Comparison of ENCODE assay signal across 20 cellular contexts in genomic region chr4:187301923-187302322, GRCh38.
"Had no signal": no experiment of that assay in that cellular context is flagged by ENCODE, and none has a peak within 500 bp of the region (broad histone marks: within the 10 kb centered on the region; RNA-seq: fewer than 3 reads in every experiment).

No MANE protein-coding gene starts in this region.

- H3K27me3 ChIP-seq: adrenal gland, ascending aorta, breast epithelium, hepatocyte, thyroid gland had no signal

- H3K4me3 ChIP-seq: adrenal gland, ascending aorta, hepatocyte, prostate gland, thyroid gland had no signal

- H3K27ac ChIP-seq: adrenal gland, ascending aorta, hepatocyte, prostate gland, thyroid gland had no signal

- H3K36me3 Mint-ChIP-seq: immature natural killer cell had no signal

- H3K27ac Mint-ChIP-seq: activated naive CD4-positive, alpha-beta T cell treated with anti-CD3 and anti-CD28 coated beads, Interleukin-2, amount 50 U/mL, for 72 hours; effector memory CD8-positive, alpha-beta T cell; immature natural killer cell had no signal

- H3K4me1 ChIP-seq: adrenal gland, ascending aorta, breast epithelium, prostate gland, thyroid gland had no signal

- DNase-seq: activated CD4-positive, alpha-beta T cell treated with anti-CD3 and anti-CD28 coated beads for 1 hour; activated gamma-delta T cell treated with Interleukin-2 at 50 U/mL for 16 hours; activated T-cell treated with anti-CD3 and anti-CD28 coated beads, Interleukin-2, amount 50 U/mL, for 1 hour; adrenal gland; effector memory CD8-positive, alpha-beta T cell; glutamatergic neuron; immature natural killer cell; midbrain; stimulated activated CD4-positive, alpha-beta T cell treated with anti-CD3 and anti-CD28 coated beads, Interleukin-4, amount 100 ng/mL, for 24 hours; stimulated activated naive CD8-positive, alpha-beta T cell treated with anti-CD3 and anti-CD28 coated beads, Interleukin-15, Interleukin-2, amounts not matched to agents 100 U/mL and 50 U/mL, for 24 hours; T-helper 9 cell; thyroid gland had no signal

- H3K4me2 ChIP-seq: hepatocyte had no signal

- H3K27me3 Mint-ChIP-seq: central memory CD8-positive, alpha-beta T cell; effector memory CD8-positive, alpha-beta T cell had no signal

- H3K9me3 ChIP-seq: adrenal gland, ascending aorta, prostate gland, thyroid gland had no signal

- H3K36me3 ChIP-seq: adrenal gland, ascending aorta, breast epithelium, prostate gland, thyroid gland had no signal

- H3K79me2 ChIP-seq: hepatocyte had no signal

- H3K4me1 Mint-ChIP-seq: central memory CD8-positive, alpha-beta T cell; immature natural killer cell had no signal

- ATAC-seq: activated naive CD4-positive, alpha-beta T cell treated with anti-CD3 and anti-CD28 coated beads, Interleukin-2, amount 50 U/mL, for 72 hours; effector memory CD8-positive, alpha-beta T cell; esophagus mucosa; left lobe of liver; stimulated activated naive CD8-positive, alpha-beta T cell treated with anti-CD3 and anti-CD28 coated beads, Interleukin-15, Interleukin-2, amounts not matched to agents 100 U/mL and 50 U/mL, for 24 hours had no signal

- H3K4me3 Mint-ChIP-seq: central memory CD8-positive, alpha-beta T cell; effector memory CD8-positive, alpha-beta T cell; immature natural killer cell had no signal

- H2AFZ ChIP-seq: hepatocyte had no signal
